In the genomic region with DNA sequence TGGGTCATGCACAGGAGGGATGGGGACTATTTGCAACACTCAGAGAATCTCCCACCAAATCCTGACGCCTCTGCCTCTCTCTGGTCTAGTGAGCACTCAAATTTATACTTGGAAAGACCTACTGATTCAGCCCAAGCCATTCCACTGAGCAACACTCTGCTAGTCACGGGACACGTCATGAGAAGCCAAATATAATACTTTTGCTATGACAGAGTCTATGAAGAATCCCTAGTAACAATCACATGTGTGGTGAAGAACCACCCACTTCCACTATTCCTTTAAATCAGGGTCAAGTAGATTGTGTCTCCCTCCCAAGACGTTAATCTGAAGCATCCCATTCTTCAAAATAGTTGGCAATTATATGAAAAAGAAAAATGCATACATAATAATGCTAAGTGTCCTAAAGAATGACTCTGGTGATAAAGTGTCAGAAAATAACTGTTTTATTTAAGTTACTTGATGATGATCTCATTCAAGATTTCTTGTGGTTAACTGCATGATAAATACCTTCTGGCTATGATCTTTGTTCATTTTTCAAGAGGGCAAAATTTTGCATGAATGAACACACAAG, we compare ENCODE assay signal across 8 cellular contexts. TPM values are rescaled to one million over a fixed set of nuclear protein-coding genes. Genes with fewer than 3 reads are reported as not detected.
DNase-seq lines count a peak whose midpoint lies in the region; ATAC-seq, FAIRE-seq and TF ChIP-seq lines count a peak whose summit lies in the region.
"Had no signal": no experiment of that assay in that cellular context is flagged by ENCODE, and none has a peak within 500 bp of the region (broad histone marks: within the 10 kb centered on the region; RNA-seq: fewer than 3 reads in every experiment).

No MANE protein-coding gene starts in this region.

- POLR2A ChIA-PET in HEK293T (lab: Yijun Ruan, JAX), result no interaction called here

- CTCF ChIA-PET in HEK293T (lab: Yijun Ruan, JAX), result no interaction called here

- no peak overlapping the region for H3K4me3 ChIP-seq in upper lobe of right lung
- H3K4me3 ChIP-seq in colonic mucosa, result no peak overlapping the region

- TF ChIP-seq CTCF in foreskin keratinocyte (conservative IDR thresholded peaks at IDR 0.05) (no peak), upper lobe of right lung (IDR thresholded peaks at IDR 0.05) (no peak), colonic mucosa (IDR thresholded peaks at IDR 0.05) (no peak)

- H3K9ac ChIP-seq in colonic mucosa (ENCODE audit: low read depth in 2 of 2, low read length in 2 of 2), result no peak overlapping the region

- no peaks in the 10 kb centered on the region for H3K9me3 ChIP-seq in upper lobe of right lung
- H3K9me3 ChIP-seq in colonic mucosa, result no peaks in the 10 kb centered on the region

- peak overlapping the region; percentile 26 for H3K27ac ChIP-seq in foreskin keratinocyte
- H3K27ac ChIP-seq in upper lobe of right lung, result no peak overlapping the region
- no peak overlapping the region for H3K27ac ChIP-seq in colonic mucosa

- H3K4me1 ChIP-seq in foreskin keratinocyte, result peaks cover 26% of the 10 kb centered on the region
- H3K4me1 ChIP-seq in upper lobe of right lung, result peaks cover 19% of the 10 kb centered on the region
- H3K4me1 ChIP-seq in colonic mucosa, result no peaks in the 10 kb centered on the region

- H3K36me3 ChIP-seq in upper lobe of right lung, result no peaks in the 10 kb centered on the region
- H3K36me3 ChIP-seq in colonic mucosa, result no peaks in the 10 kb centered on the region

- FAIRE-seq in RCC 7860 (lab: Jason Lieb, UNC), result peak; percentile 99

- H3K27me3 ChIP-seq in foreskin keratinocyte (no peaks in the 10 kb centered on the region), upper lobe of right lung (no peaks in the 10 kb centered on the region), colonic mucosa (no peaks in the 10 kb centered on the region)

- intact Hi-C loops in upper lobe of right lung (cut with DNase I) (no loop called here), colonic mucosa (cut with DNase I) (no loop called here)

- ATAC-seq in GM21367 (IDR thresholded peaks at IDR 0.05; ENCODE audit: unreplicated experiment) (peak; percentile 42), foreskin keratinocyte (peak; percentile 99), upper lobe of right lung (peak; percentile 36), HG03520 (IDR thresholded peaks at IDR 0.05; ENCODE audit: unreplicated experiment) (no peak)

- peak; percentile 100 for DNase-seq in RCC 7860 (ENCODE audit: low spot score)
- peak; percentile 93 to 97 for DNase-seq in foreskin keratinocyte
- DNase-seq in upper lobe of right lung, result no peak
- no peak for DNase-seq in colonic mucosa
- no peak for DNase-seq in HEK293T (ENCODE audit: extremely low spot score)
- DNase-seq: NCI-H510A had no signal

TF ChIP-seq in HEK293T, 16 proteins besides CTCF, POLR2A, EP300 and RAD21:
- TF ChIP-seq SP1 (IDR thresholded peaks at IDR 0.05) (no peak), ELF4 (IDR thresholded peaks at IDR 0.05) (no peak), FOXA1 (IDR thresholded peaks at IDR 0.05) (no peak), FOXK2 (IDR thresholded peaks at IDR 0.05) (no peak), SUZ12 (IDR thresholded peaks at IDR 0.05) (no peak), L3MBTL2 (conservative IDR thresholded peaks at IDR 0.05) (no peak), TARDBP (IDR thresholded peaks at IDR 0.05) (no peak), HDGF (IDR thresholded peaks at IDR 0.05; ENCODE audit: borderline replicate concordance) (no peak)
- TF ChIP-seq, protein P1, sequence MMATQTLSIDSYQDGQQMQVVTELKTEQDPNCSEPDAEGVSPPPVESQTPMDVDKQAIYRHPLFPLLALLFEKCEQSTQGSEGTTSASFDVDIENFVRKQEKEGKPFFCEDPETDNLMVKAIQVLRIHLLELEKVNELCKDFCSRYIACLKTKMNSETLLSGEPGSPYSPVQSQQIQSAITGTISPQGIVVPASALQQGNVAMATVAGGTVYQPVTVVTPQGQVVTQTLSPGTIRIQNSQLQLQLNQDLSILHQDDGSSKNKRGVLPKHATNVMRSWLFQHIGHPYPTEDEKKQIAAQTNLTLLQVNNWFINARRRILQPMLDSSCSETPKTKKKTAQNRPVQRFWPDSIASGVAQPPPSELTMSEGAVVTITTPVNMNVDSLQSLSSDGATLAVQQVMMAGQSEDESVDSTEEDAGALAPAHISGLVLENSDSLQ (IDR thresholded peaks at IDR 0.05), result no peak

RNA-seq across cellular contexts. Expression of a gene that starts 28.5 kb away (rescaled TPM):
- total RNA-seq in foreskin keratinocyte, result 60.3 and 70.6 TPM in 2 replicates
- polyA plus RNA-seq in foreskin keratinocyte, result 43.7 and 54.5 TPM in 2 replicates
- 43.0 TPM for total RNA-seq in upper lobe of right lung
- 100 to 1,000 TPM in 1 of 2 donors, 10 to 100 TPM in 1; 81.5 to 112 TPM for total RNA-seq in colonic mucosa

Comparison
In these comparisons a context has a peak if more than half of its experiments do, and no peak if none do; other contexts are left out.
1. DNase-seq: peak in RCC 7860 (single experiment) and foreskin keratinocyte (2 of 2); none in upper lobe of right lung (single experiment), colonic mucosa (single experiment) and HEK293T (single experiment).